14 cellular contexts compared by ENCODE assay signal in genomic region chr16:83802559-83802958, GRCh38. TPM values are rescaled to one million over a fixed set of nuclear protein-coding genes. Genes with fewer than 3 reads are reported as not detected.
DNase-seq lines count a peak whose midpoint lies in the region; ATAC-seq and TF ChIP-seq lines count a peak whose summit lies in the region.
"Had no signal": no experiment of that assay in that cellular context is flagged by ENCODE, and none has a peak within 500 bp of the region (broad histone marks: within the 10 kb centered on the region; RNA-seq: fewer than 3 reads in every experiment).

No MANE protein-coding gene starts in this region.

- no peak for TF ChIP-seq EP300 in sigmoid colon (IDR thresholded peaks at IDR 0.05)

- H3F3A ChIP-seq in MM.1S (ENCODE audit: insufficient read depth, low read length) = no peaks in the 10 kb centered on the region

- TF ChIP-seq CTCF in AG10803 (conservative IDR thresholded peaks at IDR 0.05; ENCODE audit: low read length) (no peak), fibroblast of villous mesenchyme (IDR thresholded peaks at IDR 0.05; ENCODE audit: insufficient read depth, low read depth, low read length) (no peak), sigmoid colon (IDR thresholded peaks at IDR 0.05) (no peak), MM.1S (IDR thresholded peaks at IDR 0.05; ENCODE audit: low read length) (no peak)

- H4K20me1 ChIP-seq in MM.1S (ENCODE audit: insufficient read depth, low read length) = no peaks in the 10 kb centered on the region

- no peaks in the 10 kb centered on the region for H3K27me3 ChIP-seq in SJSA1 (replicated peaks)
- no peaks in the 10 kb centered on the region for H3K27me3 ChIP-seq in sigmoid colon
- H3K27me3 ChIP-seq in MM.1S (replicated peaks; ENCODE audit: insufficient read depth, low read length) = no peaks in the 10 kb centered on the region

- H2AFZ ChIP-seq in MM.1S (ENCODE audit: low read length) = no peak overlapping the region

- H3K36me3 ChIP-seq in SJSA1 (no peaks in the 10 kb centered on the region), sigmoid colon (no peaks in the 10 kb centered on the region), MM.1S (replicated peaks; ENCODE audit: insufficient read depth, low read length) (no peaks in the 10 kb centered on the region)

- intact Hi-C loops in sigmoid colon (cut with DNase I) = no loop called here

- no peaks in the 10 kb centered on the region for H3K79me2 ChIP-seq in MM.1S (ENCODE audit: low read length)

- H3K9me2 ChIP-seq in MM.1S (replicated peaks; ENCODE audit: insufficient read depth, low read length) = no peaks in the 10 kb centered on the region

- no peak overlapping the region for H3K9ac ChIP-seq in MM.1S (ENCODE audit: low read length)

- WGBS in sigmoid colon, 2 donors = 64% methylated on average over 7 of the region's 7 CpGs

- ATAC-seq in HG02981 (IDR thresholded peaks at IDR 0.05; ENCODE audit: unreplicated experiment) (no peak), GM18873 (IDR thresholded peaks at IDR 0.05; ENCODE audit: low FRiP score, unreplicated experiment) (no peak)

- no peak for TF ChIP-seq POLR2A in sigmoid colon (IDR thresholded peaks at IDR 0.05)

- peaks cover 23% of the 10 kb centered on the region for H3K4me1 ChIP-seq in SJSA1 (replicated peaks)
- peaks cover 0 to 13% (median 5%) of the 10 kb centered on the region in 4 donors for H3K4me1 ChIP-seq in sigmoid colon
- no peaks in the 10 kb centered on the region for H3K4me1 ChIP-seq in MM.1S (ENCODE audit: low read length)

- H3K4me3 ChIP-seq in AG10803 (ENCODE audit: low read length) (peak overlapping the region; percentile 46), SJSA1 (peak overlapping the region; percentile 22), fibroblast of villous mesenchyme (ENCODE audit: low read depth, low read length) (peak overlapping the region; percentile 29), sigmoid colon (peak overlapping the region in 3 of 4 donors; percentile 9 to 33 (median 30)), MM.1S (ENCODE audit: low read length) (no peak overlapping the region)

- H3K9me3 ChIP-seq in SJSA1 (replicated peaks) (no peaks in the 10 kb centered on the region; the same call in 1 of the 2 replicates), sigmoid colon (no peaks in the 10 kb centered on the region), MM.1S (replicated peaks; ENCODE audit: insufficient read depth, low read length) (no peaks in the 10 kb centered on the region)

- H3K27ac ChIP-seq in SJSA1 = peak overlapping the region; percentile 81
- peak overlapping the region in 2 of 4 donors; percentile 29 to 51 for H3K27ac ChIP-seq in sigmoid colon
- H3K27ac ChIP-seq in MM.1S (ENCODE audit: low read length) = no peak overlapping the region

- H3K4me2 ChIP-seq in MM.1S (ENCODE audit: low read depth, low read length) = no peak overlapping the region

- no peak for DNase-seq in AG10803 (ENCODE audit: low read depth)
- DNase-seq in SJSA1 (ENCODE audit: low read depth in 1 of 2, low spot score in 2 of 2) = peak in 1 of 2 experiments; percentile 30
- DNase-seq in fibroblast of villous mesenchyme (ENCODE audit: low read depth) = no peak
- no peak for DNase-seq in sigmoid colon
- no peak for DNase-seq in MM.1S
- DNase-seq in HuH-7 (ENCODE audit: low spot score) = no peak
- DNase-seq: activated CD4-positive, alpha-beta T cell treated with anti-CD3 and anti-CD28 coated beads for 4 hours; CD4-positive, alpha-beta T cell; NCI-H2171; retina; SIG-M5; stimulated activated CD8-positive, alpha-beta memory T cell treated with anti-CD3 and anti-CD28 coated beads, Interleukin-4, amount 100 ng/mL, for 48 hours had no signal

RNA-seq across cellular contexts. Expression of gene HSBP1, which starts 5.2 kb away (rescaled TPM):
- total RNA-seq in SJSA1 (2014; rRNA removed; shearing (Covaris generic)) = 53.5 and 54.3 TPM in 2 replicates
- total RNA-seq in fibroblast of villous mesenchyme = 30.2 and 39.9 TPM in 2 replicates
- total RNA-seq in sigmoid colon = 10 to 100 TPM in 3 of 4 donors, 1 to 10 TPM in 1; 7.5 to 16.9 (median 12.7) TPM
- polyA plus RNA-seq in sigmoid colon = 10 to 100 TPM; 28.7 to 40.6 (median 36.6) TPM
